Comparison of ENCODE assay signal across 12 cellular contexts in the genomic region with DNA sequence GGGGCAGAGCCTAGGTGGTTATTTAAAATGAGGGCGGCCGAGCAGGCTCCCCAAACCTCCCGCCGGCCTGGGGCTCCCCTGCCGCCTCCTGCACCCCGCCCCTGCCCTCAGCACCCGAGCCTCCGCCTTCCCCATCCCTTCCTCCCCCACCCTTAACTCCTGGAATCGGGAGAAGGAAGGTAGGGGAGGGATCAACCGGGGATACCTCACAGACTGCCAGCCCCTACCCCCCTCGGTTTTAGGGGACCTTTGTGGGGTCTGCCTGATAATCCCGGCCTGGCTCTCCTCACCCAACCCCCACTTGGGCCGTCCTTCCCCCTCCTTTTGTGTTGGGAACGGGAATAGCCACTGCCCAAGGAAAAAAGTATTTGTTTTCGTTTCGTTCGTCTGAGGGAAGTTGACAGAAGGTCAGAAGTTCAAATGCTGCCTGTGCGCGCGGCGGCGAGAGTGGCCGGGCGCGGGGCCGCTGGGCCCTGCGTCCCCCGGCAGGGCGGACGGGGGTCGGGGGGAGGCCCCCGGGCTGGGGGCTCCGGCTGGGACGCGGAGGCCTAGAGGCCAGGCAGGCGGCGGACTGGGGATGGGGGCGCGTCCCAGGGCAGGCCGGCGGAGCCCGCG. TPM values are rescaled to one million over a fixed set of nuclear protein-coding genes. Genes with fewer than 3 reads are reported as not detected.
DNase-seq lines count a peak whose midpoint lies in the region; ATAC-seq and TF ChIP-seq lines count a peak whose summit lies in the region.
"Had no signal": no experiment of that assay in that cellular context is flagged by ENCODE, and none has a peak within 500 bp of the region (broad histone marks: within the 10 kb centered on the region; RNA-seq: fewer than 3 reads in every experiment).

No MANE protein-coding gene starts in this region.

- BruUV-seq in PC-3 (replicated peaks; lab: Mats Ljungman, UMichigan), result no TSS peak

- H3K27ac ChIP-seq in ACC112 (ENCODE audit: low read depth, low read length), result no peak overlapping the region
- no peak overlapping the region for H3K27ac ChIP-seq in PC-3 (ENCODE audit: low read length)
- H3K27ac ChIP-seq in neural progenitor cell, result no peak overlapping the region
- no peak overlapping the region for H3K27ac ChIP-seq in thyroid gland

- H3K4me2 ChIP-seq in PC-3 (ENCODE audit: low read length), result peak overlapping the region; percentile 92
- H3K4me2 ChIP-seq in neural progenitor cell, result peak overlapping the region; percentile 73

- intact Hi-C loops in PC-3 (cut with micrococcal nuclease), result no loop called here
- intact Hi-C loops in thyroid gland (cut with DNase I), result no loop called here

- H3K9ac ChIP-seq in PC-3 (ENCODE audit: low read length) (no peak overlapping the region), neural progenitor cell (no peak overlapping the region)

- POLR2A ChIA-PET in PC-3 (lab: Charles Lee; ENCODE audit: unreplicated experiment), result no interaction called here

- no peak for TF ChIP-seq POLR2A in thyroid gland (IDR thresholded peaks at IDR 0.05)

- H3K36me3 ChIP-seq in ACC112 (ENCODE audit: insufficient read depth, low read length) (no peaks in the 10 kb centered on the region), PC-3 (ENCODE audit: low read depth, low read length) (no peaks in the 10 kb centered on the region), neural progenitor cell (no peaks in the 10 kb centered on the region), thyroid gland (no peaks in the 10 kb centered on the region)

- no peaks in the 10 kb centered on the region for H3K79me2 ChIP-seq in ACC112 (ENCODE audit: control insufficient read depth, insufficient read depth, low read length, unreplicated experiment)
- no peaks in the 10 kb centered on the region for H3K79me2 ChIP-seq in PC-3 (ENCODE audit: low read length)
- no peaks in the 10 kb centered on the region for H3K79me2 ChIP-seq in neural progenitor cell (ENCODE audit: low read depth)

- H3F3A ChIP-seq in PC-3 (ENCODE audit: low read length, unreplicated experiment) (no peaks in the 10 kb centered on the region), neural progenitor cell (ENCODE audit: low read depth) (peaks cover 42% of the 10 kb centered on the region)

- DNase-seq in PC-3 (no peak), glutamatergic neuron (no peak), neural progenitor cell (ENCODE audit: low spot score) (peak; percentile 43), thyroid gland (no peak), putamen (ENCODE audit: low spot score) (no peak)
- DNase-seq in activated naive CD4-positive, alpha-beta T cell treated with Interleukin-2 at 50 U/mL for 16 hours, result no peak
- DNase-seq: activated CD8-positive, alpha-beta memory T cell treated with anti-CD3 and anti-CD28 coated beads for 24 hours; naive thymus-derived CD4-positive, alpha-beta T cell; NCI-H446 had no signal

- H3K4me3 ChIP-seq in ACC112 (ENCODE audit: low read depth, low read length) (peak overlapping the region; percentile 65), PC-3 (ENCODE audit: low read length) (peak overlapping the region; percentile 65), neural progenitor cell (peak overlapping the region; percentile 37), thyroid gland (replicated peaks in 1 of 3) (no peak overlapping the region)

- H4K20me1 ChIP-seq in PC-3 (ENCODE audit: low read length) (no peaks in the 10 kb centered on the region), neural progenitor cell (ENCODE audit: low read depth) (peaks cover 83% of the 10 kb centered on the region)

- H2AFZ ChIP-seq in ACC112 (ENCODE audit: low read length, unreplicated experiment), result peak overlapping the region; percentile 54
- peak overlapping the region; percentile 77 for H2AFZ ChIP-seq in PC-3 (ENCODE audit: low read length)
- H2AFZ ChIP-seq in neural progenitor cell (replicated peaks), result no peak overlapping the region

- CTCF ChIA-PET in PC-3 (lab: Charles Lee), result no interaction called here

- H3K27me3 Mint-ChIP-seq in glutamatergic neuron (ENCODE audit: unreplicated experiment) (peaks cover 38% of the 10 kb centered on the region), neural progenitor cell (ENCODE audit: insufficient read depth, low read depth) (peaks cover 74% of the 10 kb centered on the region)

- ATAC-seq in PC-3, result no peak
- ATAC-seq in HG02642 (IDR thresholded peaks at IDR 0.05; ENCODE audit: poor library complexity, unreplicated experiment), result no peak
- ATAC-seq: naive thymus-derived CD4-positive, alpha-beta T cell had no signal

- H3K36me3 Mint-ChIP-seq in glutamatergic neuron (ENCODE audit: unreplicated experiment), result no peaks in the 10 kb centered on the region
- no peaks in the 10 kb centered on the region for H3K36me3 Mint-ChIP-seq in neural progenitor cell

- H3K9me3 ChIP-seq in PC-3 (ENCODE audit: low read length) (no peaks in the 10 kb centered on the region), neural progenitor cell (ENCODE audit: low read depth) (no peaks in the 10 kb centered on the region), thyroid gland (no peaks in the 10 kb centered on the region)

- H3K4me1 ChIP-seq in ACC112 (ENCODE audit: control insufficient read depth, insufficient read depth, low read length, unreplicated experiment), result peaks cover 11% of the 10 kb centered on the region
- H3K4me1 ChIP-seq in PC-3 (ENCODE audit: insufficient read depth, low read length), result peaks cover 24% of the 10 kb centered on the region
- H3K4me1 ChIP-seq in neural progenitor cell, result peaks cover 49% of the 10 kb centered on the region
- H3K4me1 ChIP-seq in thyroid gland, result peaks cover 12 to 38% of the 10 kb centered on the region in 2 donors

- H3K4me3 Mint-ChIP-seq in glutamatergic neuron (ENCODE audit: unreplicated experiment) (peak overlapping the region; percentile 81), neural progenitor cell (peak overlapping the region; percentile 84)

- TF ChIP-seq CTCF in PC-3 (conservative IDR thresholded peaks at IDR 0.05; ENCODE audit: low read depth, low read length), result no peak
- no peak for TF ChIP-seq CTCF in glutamatergic neuron (IDR thresholded peaks at IDR 0.05; ENCODE audit: partially characterized antibody, unreplicated experiment)
- no peak for TF ChIP-seq CTCF in neural progenitor cell (IDR thresholded peaks at IDR 0.05)
- no peak for TF ChIP-seq CTCF in thyroid gland (IDR thresholded peaks at IDR 0.05)

- H3K9me2 ChIP-seq in PC-3 (replicated peaks; ENCODE audit: low read length), result no peaks in the 10 kb centered on the region

- peaks cover 2% of the 10 kb centered on the region for H3K9me3 Mint-ChIP-seq in glutamatergic neuron (ENCODE audit: unreplicated experiment)
- no peaks in the 10 kb centered on the region for H3K9me3 Mint-ChIP-seq in neural progenitor cell

- WGBS in thyroid gland, 2 donors, result 3 to 12% methylated on average over 14 to 17 of the region's 43 CpGs

- H3K27ac Mint-ChIP-seq in glutamatergic neuron (ENCODE audit: unreplicated experiment) (no peak overlapping the region), neural progenitor cell (no peak overlapping the region)

- H3K27me3 ChIP-seq in ACC112 (ENCODE audit: insufficient read depth, low read length), result peaks cover 93% of the 10 kb centered on the region
- peaks cover 52% of the 10 kb centered on the region for H3K27me3 ChIP-seq in PC-3 (ENCODE audit: low read length)
- peaks cover 100% of the 10 kb centered on the region for H3K27me3 ChIP-seq in neural progenitor cell
- peaks cover 19% of the 10 kb centered on the region for H3K27me3 ChIP-seq in thyroid gland

- H3K4me1 Mint-ChIP-seq in glutamatergic neuron (ENCODE audit: low read depth, unreplicated experiment) (peaks cover 12% of the 10 kb centered on the region), neural progenitor cell (peaks cover 50% of the 10 kb centered on the region)

RNA-seq across cellular contexts. Expression of gene SHH, which starts 2.8 kb away (rescaled TPM):
- 0.11 and 0.12 TPM in 2 replicates for total RNA-seq in PC-3 (2014; rRNA removed)
- not detected for total RNA-seq in glutamatergic neuron (ENCODE audit: unreplicated experiment)
- 0.03 TPM in 1 of 2 replicates, not detected in the other for total RNA-seq in neural progenitor cell (ENCODE audit: low replicate concordance)
- total RNA-seq in thyroid gland, result not detected
- total RNA-seq: fibroblast of villous mesenchyme; naive thymus-derived CD4-positive, alpha-beta T cell had no signal

Comparison
In these comparisons a context has a peak if more than half of its experiments do, and no peak if none do; other contexts are left out.
1. H3K4me3 ChIP-seq: peak in ACC112 (single experiment), PC-3 (single experiment) and neural progenitor cell (single experiment); none in thyroid gland (0 of 3).